17 cellular contexts compared by ENCODE assay signal in genomic region chr1:57898531-57898930, GRCh38.
"Had no signal": no experiment of that assay in that cellular context is flagged by ENCODE, and none has a peak within 500 bp of the region (broad histone marks: within the 10 kb centered on the region; RNA-seq: fewer than 3 reads in every experiment).

No MANE protein-coding gene starts in this region.

- H3K9me3 ChIP-seq: SJSA1 had no signal

- FAIRE-seq: RCC 7860 had no signal

- H3K27me3 ChIP-seq: SJSA1 had no signal

- H3K4me3 ChIP-seq: SJSA1, SK-N-MC had no signal

- DNase-seq: Karpas-422, KG1, MM.1S, NCI-H1092 treated with DMSO at 0.1 percent for 48 hours, NCI-H1436 treated with DMSO at 0.1 percent for 48 hours, NCI-H1694, NCI-H187 treated with DMSO at 0.1 percent for 48 hours, NCI-H2029 treated with DMSO at 0.1 percent for 48 hours, NCI-H2227 treated with DMSO at 0.1 percent for 48 hours, NCI-H526, Right ventricle myocardium superior, RPMI8226, SIG-M5, T-helper 2 cell had no signal

- H3K4me1 ChIP-seq: SJSA1 had no signal

- H3K27ac ChIP-seq: SJSA1, SK-N-MC had no signal

- H3K36me3 ChIP-seq: SJSA1 had no signal
